8 cellular contexts compared by ENCODE assay signal in genomic region chr4:146175541-146176453, GRCh38. TPM values are rescaled to one million over a fixed set of nuclear protein-coding genes. Genes with fewer than 3 reads are reported as not detected.
DNase-seq lines count a peak whose midpoint lies in the region; ATAC-seq and TF ChIP-seq lines count a peak whose summit lies in the region.

TSS of gene LSM6 (plus strand) at chr4:146175718. CDS start at chr4:146182922, 7,204 bp downstream.

- WGBS in lower leg skin, 2 donors: 0% methylated on average over 39 to 45 of the region's 75 CpGs

- no peak for TF ChIP-seq POLR2A in lower leg skin (IDR thresholded peaks at IDR 0.05)

- H3K27me3 ChIP-seq in BJ (ENCODE audit: control insufficient read depth, insufficient read depth, low read length) (no peaks in the 10 kb centered on the region), dorsolateral prefrontal cortex (no peaks in the 10 kb centered on the region)

- H3K36me3 ChIP-seq in BJ (ENCODE audit: control insufficient read depth, insufficient read depth, low read length): no peaks in the 10 kb centered on the region

- DNase-seq in BJ (ENCODE audit: low read depth): no peak
- peak; percentile 87 for DNase-seq in NCI-H69 (lab: John Stamatoyannopoulos, UW)
- peak; percentile 84 to 87 for DNase-seq in activated CD4-positive, alpha-beta T cell treated with anti-CD3 and anti-CD28 coated beads, Interleukin-2, amount 50 U/mL, for 48 hours
- DNase-seq in dorsolateral prefrontal cortex: peak; percentile 86 to 94 (median 92)
- peak; percentile 83 to 96 for DNase-seq in lower leg skin (ENCODE audit: low spot score in 2 of 2)
- peak; percentile 73 to 77 for DNase-seq in stimulated activated CD4-positive, alpha-beta T cell treated with anti-CD3 and anti-CD28 coated beads, Interleukin-4, amount 100 ng/mL, for 48 hours (ENCODE audit: low read depth in 2 of 2)

- TF ChIP-seq CTCF in BJ (IDR thresholded peaks at IDR 0.05; ENCODE audit: insufficient read depth, low read depth, low read length) (peak; percentile 12; the same call in 1 of the 2 replicates), dorsolateral prefrontal cortex (IDR thresholded peaks at IDR 0.05 in 54 of 56, conservative IDR thresholded peaks at IDR 0.05 in 2 of 56; ENCODE audit: low read depth in 1 of 56, partially characterized antibody in 56 of 56) (peak in 41 of 56 donors; percentile 13 to 57 (median 38)), lower leg skin (IDR thresholded peaks at IDR 0.05) (no peak)

- peak within 1 kb of the TSS; percentile 56 to 97 (median 91) for H3K27ac ChIP-seq in dorsolateral prefrontal cortex

- peak; percentile 91 for ATAC-seq in GM19043 (IDR thresholded peaks at IDR 0.05; ENCODE audit: low read depth, unreplicated experiment)
- ATAC-seq in HG03378 (IDR thresholded peaks at IDR 0.05; ENCODE audit: unreplicated experiment): peak; percentile 87

- intact Hi-C loops in dorsolateral prefrontal cortex (cut with DNase I) (loop anchor here (5.0 to 10.0 kb wide), 4 partner anchors 241 to 691 kb away; partner anchors contain the start of genes ZNF827 (in 2 of the 2), SLC10A7 (in 1 of the 2) and SMAD1 (in 1 of the 2)), lower leg skin (cut with DNase I; ENCODE audit: low total_unique reads) (no loop called here)

- H3K4me3 ChIP-seq in BJ (ENCODE audit: low read depth, low read length): peak within 1 kb of the TSS; percentile 95
- H3K4me3 ChIP-seq in dorsolateral prefrontal cortex: peak within 1 kb of the TSS; percentile 66 to 100 (median 91)
- H3K4me3 ChIP-seq in lower leg skin (ENCODE audit: low read depth, poor library complexity, severe bottlenecking): peak within 1 kb of the TSS; percentile 92

- POLR2A ChIA-PET in BJ (lab: Charles Lee): no interaction called here

- CTCF ChIA-PET in BJ (lab: Yijun Ruan, JAX): no interaction called here

RNA-seq across cellular contexts. Expression of gene LSM6, which starts in this region (rescaled TPM):
- polyA plus RNA-seq in BJ (2011; rRNA removed): 5.8 and 12.6 TPM in 2 replicates
- 6.6 and 12.0 TPM in 2 replicates for polyA minus RNA-seq in BJ (2011; rRNA and poly(A)+ RNA removed)
- total RNA-seq in dorsolateral prefrontal cortex (10 to 100 TPM; 14.6 to 47.4 (median 24.5) TPM), lower leg skin (10 to 100 TPM; 17.2 to 34.6 (median 23.0) TPM)

Comparison
In these comparisons a context has a peak if more than half of its experiments do, and no peak if none do; other contexts are left out.
1. CTCF ChIP-seq: peak in BJ (single experiment) and dorsolateral prefrontal cortex (41 of 56); none in lower leg skin (0 of 3).
2. Peak in every context shown above with its lines, with median percentiles within 50 percentile points of each other: H3K4me3 ChIP-seq.